ENCODE assay signal across 27 cellular contexts in genomic region chr11:123158609-123159008, GRCh38. TPM values are rescaled to one million over a fixed set of nuclear protein-coding genes. Genes with fewer than 3 reads are reported as not detected.
DNase-seq lines count a peak whose midpoint lies in the region; ATAC-seq, FAIRE-seq and TF ChIP-seq lines count a peak whose summit lies in the region.
"Had no signal": no experiment of that assay in that cellular context is flagged by ENCODE, and none has a peak within 500 bp of the region (broad histone marks: within the 10 kb centered on the region; RNA-seq: fewer than 3 reads in every experiment).

No MANE protein-coding gene starts in this region.

- no peak overlapping the region for H3K4me3 ChIP-seq in CD4-positive, CD25-positive, alpha-beta regulatory T cell (ENCODE audit: low read depth, low read length)
- no peak overlapping the region for H3K4me3 ChIP-seq in bronchial epithelial cell (ENCODE audit: low read depth, low read length)
- H3K4me3 ChIP-seq in H7 (ENCODE audit: insufficient read depth, low read depth, low read length) = no peak overlapping the region
- H3K4me3 ChIP-seq: MG63, sigmoid colon, suprapubic skin had no signal

- peaks cover 5% of the 10 kb centered on the region for H3K27me3 Mint-ChIP-seq in CD4-positive, CD25-positive, alpha-beta regulatory T cell
- H3K27me3 Mint-ChIP-seq: CD4-positive, alpha-beta T cell had no signal

- no peak for FAIRE-seq in bronchial epithelial cell (lab: Jason Lieb, UNC)
- FAIRE-seq: frontal cortex, H1 had no signal

- H3K4me3 Mint-ChIP-seq in CD4-positive, CD25-positive, alpha-beta regulatory T cell = no peak overlapping the region
- H3K4me3 Mint-ChIP-seq: activated CD8-positive, alpha-beta T cell treated with anti-CD3 and anti-CD28 coated beads, Interleukin-2, amount 10 ng/mL, durations not matched to agents 7 days and 5 days; activated T-cell treated with anti-CD3 and anti-CD28 coated beads, Interleukin-2, amount 50 U/mL, for 24 hours; CD4-positive, alpha-beta T cell had no signal

- ATAC-seq in CD4-positive, CD25-positive, alpha-beta regulatory T cell (ENCODE audit: low read depth in 2 of 2) = peak; percentile 46 to 53
- ATAC-seq in omental fat pad (ENCODE audit: low FRiP score) (peak; percentile 17), HG02870 (IDR thresholded peaks at IDR 0.05; ENCODE audit: unreplicated experiment) (no peak), GM21737 (IDR thresholded peaks at IDR 0.05; ENCODE audit: unreplicated experiment) (no peak), GM18505 (IDR thresholded peaks at IDR 0.05; ENCODE audit: unreplicated experiment) (no peak)
- ATAC-seq: naive thymus-derived CD4-positive, alpha-beta T cell had no signal

- no peak for TF ChIP-seq POLR2A in GM18505 (IDR thresholded peaks at IDR 0.05; ENCODE audit: borderline replicate concordance, extremely low read depth, insufficient read depth, insufficient read length)

- peaks cover 6 to 15% (median 11%) of the 10 kb centered on the region in 4 donors for H3K4me1 Mint-ChIP-seq in CD4-positive, CD25-positive, alpha-beta regulatory T cell

- no peaks in the 10 kb centered on the region for H3K9me3 ChIP-seq in CD4-positive, CD25-positive, alpha-beta regulatory T cell (ENCODE audit: control insufficient read depth in 2 of 2, low read length in 2 of 2)
- H3K9me3 ChIP-seq: MG63, sigmoid colon, suprapubic skin had no signal

- peaks cover 3% of the 10 kb centered on the region for H3K36me3 Mint-ChIP-seq in CD4-positive, CD25-positive, alpha-beta regulatory T cell

- no peak for TF ChIP-seq CTCF in bronchial epithelial cell (IDR thresholded peaks at IDR 0.05; ENCODE audit: insufficient read depth, low read length, severe bottlenecking)
- no peak for TF ChIP-seq CTCF in omental fat pad (IDR thresholded peaks at IDR 0.05)

- DNase-seq in CD4-positive, CD25-positive, alpha-beta regulatory T cell = peak in 1 of 3 donors; percentile 57
- DNase-seq in NOMO-1 treated with DMSO at 0.1 percent for 48 hours (lab: John Stamatoyannopoulos, UW; ENCODE audit: unreplicated experiment) (peak; percentile 11), bronchial epithelial cell (ENCODE audit: low read depth) (peak; percentile 87), omental fat pad (ENCODE audit: low spot score) (no peak), H7 (no peak)
- DNase-seq: activated CD4-positive, CD25-positive, alpha-beta regulatory T cell; activated naive CD4-positive, alpha-beta T cell treated with Interleukin-2 at 50 U/mL for 16 hours; activated T-cell treated with anti-CD3 and anti-CD28 coated beads, Interleukin-2, amount 50 U/mL, for 24 hours; CD4-positive, alpha-beta T cell; hypothalamus; islet precursor cell; MG63; NCI-H2081 treated with DMSO at 0.1 percent for 48 hours; NCI-H510A treated with DMSO at 0.1 percent for 48 hours; sigmoid colon had no signal

- peaks cover 15% of the 10 kb centered on the region for H3K4me1 ChIP-seq in CD4-positive, CD25-positive, alpha-beta regulatory T cell (ENCODE audit: control insufficient read depth, insufficient read depth, low read length, poor library complexity, severe bottlenecking)
- H3K4me1 ChIP-seq: parathyroid adenoma, suprapubic skin had no signal

- H3K27ac Mint-ChIP-seq in CD4-positive, CD25-positive, alpha-beta regulatory T cell = peak overlapping the region in 2 of 3 donors; percentile 33 to 85
- H3K27ac Mint-ChIP-seq: activated CD8-positive, alpha-beta T cell treated with anti-CD3 and anti-CD28 coated beads, Interleukin-2, amount 10 ng/mL, durations not matched to agents 7 days and 5 days; IgD-negative memory B cell had no signal

- H3K27ac ChIP-seq in CD4-positive, CD25-positive, alpha-beta regulatory T cell (ENCODE audit: insufficient read depth, low read length, poor library complexity, severe bottlenecking) = no peak overlapping the region
- H3K27ac ChIP-seq: HL-60, parathyroid adenoma, suprapubic skin had no signal

- H3K27me3 ChIP-seq in CD4-positive, CD25-positive, alpha-beta regulatory T cell (ENCODE audit: control insufficient read depth, insufficient read depth, low read length) = no peaks in the 10 kb centered on the region
- H3K27me3 ChIP-seq in bronchial epithelial cell (ENCODE audit: control insufficient read depth, insufficient read depth, low read length) (no peaks in the 10 kb centered on the region), H7 (ENCODE audit: control insufficient read depth, insufficient read depth, low read length) (no peaks in the 10 kb centered on the region)
- H3K27me3 ChIP-seq: MG63, sigmoid colon, suprapubic skin had no signal

- H3K9me3 Mint-ChIP-seq in CD4-positive, CD25-positive, alpha-beta regulatory T cell = peaks cover 0 to 7% (median 0%) of the 10 kb centered on the region in 7 donors
- H3K9me3 Mint-ChIP-seq: activated T-cell treated with anti-CD3 and anti-CD28 coated beads, Interleukin-2, amount 50 U/mL, for 24 hours had no signal

- no peaks in the 10 kb centered on the region for H3K36me3 ChIP-seq in CD4-positive, CD25-positive, alpha-beta regulatory T cell (ENCODE audit: control insufficient read depth, insufficient read depth, low read length)
- H3K36me3 ChIP-seq in bronchial epithelial cell (ENCODE audit: control insufficient read depth, insufficient read depth, low read length) (no peaks in the 10 kb centered on the region), H7 (replicated peaks; ENCODE audit: control insufficient read depth, insufficient read depth, low read length) (no peaks in the 10 kb centered on the region)
- H3K36me3 ChIP-seq: sigmoid colon, suprapubic skin had no signal

RNA-seq across cellular contexts. Expression of gene CLMP, which starts 36.4 kb away (rescaled TPM):
- 0.20 TPM for total RNA-seq in CD4-positive, CD25-positive, alpha-beta regulatory T cell
- polyA plus RNA-seq in CD4-positive, CD25-positive, alpha-beta regulatory T cell = under 1 TPM; 0.05 to 0.23 (median 0.10) TPM
- total RNA-seq in bronchial epithelial cell (9.7 and 34.5 TPM in 2 replicates), omental fat pad (100 to 1,000 TPM in 3 of 4 donors, 10 to 100 TPM in 1; 89.7 to 182 (median 157) TPM)
- total RNA-seq in H7 (2014; rRNA removed; shearing (Covaris generic)) = 17.6 and 24.3 TPM in 2 replicates
- total RNA-seq: lung microvascular endothelial cell had no signal

Comparison
In these comparisons a context has a peak if more than half of its experiments do, and no peak if none do; other contexts are left out.
1. ATAC-seq: peak in CD4-positive, CD25-positive, alpha-beta regulatory T cell (2 of 2) and omental fat pad (single experiment); none in HG02870 (single experiment), GM21737 (single experiment) and GM18505 (single experiment).
2. DNase-seq: peak in NOMO-1 treated with DMSO at 0.1 percent for 48 hours (single experiment) and bronchial epithelial cell (single experiment); none in omental fat pad (single experiment) and H7 (single experiment).